Comparison of ENCODE assay signal across 13 cellular contexts in genomic region chr6:47076422-47077344, GRCh38.
DNase-seq lines count a peak whose midpoint lies in the region; FAIRE-seq lines count a peak whose summit lies in the region.
"Had no signal": no experiment of that assay in that cellular context is flagged by ENCODE, and none has a peak within 500 bp of the region (broad histone marks: within the 10 kb centered on the region; RNA-seq: fewer than 3 reads in every experiment).

No MANE protein-coding gene starts in this region.

- no peaks in the 10 kb centered on the region for H3K27me3 ChIP-seq in muscle layer of colon (ENCODE audit: control insufficient read depth in 1 of 2, insufficient read depth in 2 of 2, low read length in 2 of 2)

- DNase-seq in Ammon's horn (ENCODE audit: low spot score) (peak; percentile 15), NAMALWA (ENCODE audit: low spot score) (peak; percentile 30), SW 1271 (lab: John Stamatoyannopoulos, UW) (no peak), NCI-H2196 (lab: John Stamatoyannopoulos, UW; ENCODE audit: unreplicated experiment) (no peak), AG08396 (ENCODE audit: low spot score) (no peak)
- DNase-seq in stimulated activated CD4-positive, alpha-beta T cell treated with anti-CD3 and anti-CD28 coated beads, Interleukin-12 subunit alpha, Interleukin-12 subunit beta, amount 100 ng/mL, for 4 hours = no peak
- DNase-seq: activated CD4-positive, alpha-beta T cell treated with anti-CD3 and anti-CD28 coated beads for 36 hours; activated effector memory CD4-positive, alpha-beta T cell treated with anti-CD3 and anti-CD28 coated beads, Interleukin-2, amount 50 U/mL, for 16 hours; NCI-H1105 treated with DMSO at 0.1 percent for 48 hours; NCI-H748 treated with DMSO at 0.1 percent for 48 hours; tibial artery had no signal

- H3K27ac ChIP-seq in muscle layer of colon (ENCODE audit: low read depth, low read length) = peak overlapping the region; percentile 70
- H3K27ac ChIP-seq: tibial artery had no signal

- H3K4me3 ChIP-seq in muscle layer of colon (ENCODE audit: low read depth in 1 of 2, low read length in 2 of 2) = no peak overlapping the region
- H3K4me3 ChIP-seq: tibial artery had no signal

- peak; percentile 54 for FAIRE-seq in endometrium (lab: Jason Lieb, UNC)

- H3K9me3 ChIP-seq in muscle layer of colon (ENCODE audit: low read length) = no peaks in the 10 kb centered on the region
- H3K9me3 ChIP-seq: tibial artery had no signal

- H3K4me1 ChIP-seq in muscle layer of colon (ENCODE audit: insufficient read depth, low read length) = peaks cover 32% of the 10 kb centered on the region
- H3K4me1 ChIP-seq: tibial artery had no signal

- no peaks in the 10 kb centered on the region for H3K36me3 ChIP-seq in muscle layer of colon (ENCODE audit: insufficient read depth, low read length)
- H3K36me3 ChIP-seq: tibial artery had no signal

- no peak overlapping the region for H3K9ac ChIP-seq in muscle layer of colon (ENCODE audit: low read length)

Comparison
In these comparisons a context has a peak if more than half of its experiments do, and no peak if none do; other contexts are left out.
1. DNase-seq: peak in Ammon's horn (single experiment) and NAMALWA (single experiment); none in SW 1271 (0 of 2), NCI-H2196 (single experiment), stimulated activated CD4-positive, alpha-beta T cell treated with anti-CD3 and anti-CD28 coated beads, Interleukin-12 subunit alpha, Interleukin-12 subunit beta, amount 100 ng/mL, for 4 hours (single experiment) and AG08396 (single experiment).